Comparison of ENCODE assay signal across 8 cellular contexts in genomic region chr5:33440482-33441240, GRCh38. TPM values are rescaled to one million over a fixed set of nuclear protein-coding genes. Genes with fewer than 3 reads are reported as not detected.
A peak's percentile ranks its signal among the peaks of the same experiment; 100 is the strongest.
DNase-seq lines count a peak whose midpoint lies in the region; ATAC-seq and TF ChIP-seq lines count a peak whose summit lies in the region.

TARS1 (plus strand) TSS chr5:33440965; CDS start chr5:33441087, 122 bp downstream.

- no peaks in the 10 kb centered on the region for H3F3A ChIP-seq in Loucy (ENCODE audit: low read depth)

- H3K36me3 ChIP-seq in H7 (replicated peaks; ENCODE audit: control insufficient read depth, insufficient read depth, low read length), result peaks cover 6% of the 10 kb centered on the region
- peaks cover 6% of the 10 kb centered on the region; the same call in 1 of the 2 replicates for H3K36me3 ChIP-seq in Loucy (ENCODE audit: insufficient read depth, low read length)
- H3K36me3 ChIP-seq in RWPE2 (ENCODE audit: low read depth), result peaks cover 40% of the 10 kb centered on the region

- TF ChIP-seq CTCF in Loucy (conservative IDR thresholded peaks at IDR 0.05; ENCODE audit: low read length), result no peak
- no peak for TF ChIP-seq CTCF in RWPE2 (IDR thresholded peaks at IDR 0.05; ENCODE audit: poor library complexity, severe bottlenecking)
- TF ChIP-seq CTCF in fibroblast of pulmonary artery (IDR thresholded peaks at IDR 0.05; ENCODE audit: low read length, missing control alignments), result no peak
- no peak for TF ChIP-seq CTCF in natural killer cell (IDR thresholded peaks at IDR 0.05)

- H4K20me1 ChIP-seq in Loucy (ENCODE audit: insufficient read depth, low read length, poor library complexity, severe bottlenecking), result peaks cover 42% of the 10 kb centered on the region

- H2AFZ ChIP-seq in Loucy (ENCODE audit: low read length), result peak within 1 kb of the TSS; percentile 84

- peak within 1 kb of the TSS; percentile 88 for H3K27ac ChIP-seq in RWPE2 (ENCODE audit: poor library complexity, severe bottlenecking)

- H3K9ac ChIP-seq in Loucy (ENCODE audit: low read depth, low read length, poor library complexity, severe bottlenecking), result peak within 1 kb of the TSS; percentile 90

- peak within 1 kb of the TSS; percentile 99 for H3K4me2 ChIP-seq in Loucy (ENCODE audit: low read depth, low read length, poor library complexity, severe bottlenecking)

- H3K9me2 ChIP-seq in Loucy (replicated peaks; ENCODE audit: low read depth, low read length), result no peaks in the 10 kb centered on the region

- no peaks in the 10 kb centered on the region for H3K9me3 ChIP-seq in Loucy (ENCODE audit: insufficient read depth, low read depth, low read length)
- H3K9me3 ChIP-seq in RWPE2 (ENCODE audit: severe bottlenecking), result no peaks in the 10 kb centered on the region

- H3K9me3 Mint-ChIP-seq in activated T-helper 2 cell treated with anti-CD3 and anti-CD28 coated beads, Interferon-gamma antibody, Interleukin-2, Interleukin-4, amounts not matched to agents 10 μg/mL and 5 μg/mL and 100 μg/mL, durations not matched to agents 14 hours and 24 hours and 36 hours, result no peaks in the 10 kb centered on the region
- H3K9me3 Mint-ChIP-seq in natural killer cell, result no peaks in the 10 kb centered on the region

- H3K79me2 ChIP-seq in Loucy (ENCODE audit: insufficient read depth, low read length), result peaks cover 61% of the 10 kb centered on the region

- H3K4me1 ChIP-seq in Loucy (ENCODE audit: insufficient read depth, low read length, poor library complexity, severe bottlenecking) (peaks cover 43% of the 10 kb centered on the region), RWPE2 (ENCODE audit: insufficient read depth, poor library complexity, severe bottlenecking) (peaks cover 21% of the 10 kb centered on the region)

- intact Hi-C loops in activated T-helper 2 cell treated with anti-CD3 and anti-CD28 coated beads, Interferon-gamma antibody, Interleukin-2, Interleukin-4, amounts not matched to agents 10 μg/mL and 5 μg/mL and 100 μg/mL, durations not matched to agents 14 hours and 24 hours and 36 hours (cut with micrococcal nuclease), result loop anchor here (1.0 to 10.0 kb wide), 4 partner anchors 524 to 1474 kb away; partner anchors contain the start of genes AMACR, BRIX1, RAD1 and SUB1
- intact Hi-C loops in natural killer cell (cut with micrococcal nuclease), result loop anchor here (5.0 kb wide), 2 partner anchors 853 to 1477 kb away; partner anchors contain the start of genes BRIX1, RAD1 and SUB1

- H3K4me3 Mint-ChIP-seq in activated T-helper 2 cell treated with anti-CD3 and anti-CD28 coated beads, Interferon-gamma antibody, Interleukin-2, Interleukin-4, amounts not matched to agents 10 μg/mL and 5 μg/mL and 100 μg/mL, durations not matched to agents 14 hours and 24 hours and 36 hours (ENCODE audit: low read depth), result no peak within 1 kb of the TSS
- H3K4me3 Mint-ChIP-seq in natural killer cell, result no peak within 1 kb of the TSS

- H3K36me3 Mint-ChIP-seq in activated T-helper 2 cell treated with anti-CD3 and anti-CD28 coated beads, Interferon-gamma antibody, Interleukin-2, Interleukin-4, amounts not matched to agents 10 μg/mL and 5 μg/mL and 100 μg/mL, durations not matched to agents 14 hours and 24 hours and 36 hours (ENCODE audit: low read depth), result peaks cover 23% of the 10 kb centered on the region
- no peaks in the 10 kb centered on the region for H3K36me3 Mint-ChIP-seq in natural killer cell

- no peaks in the 10 kb centered on the region for H3K27me3 Mint-ChIP-seq in activated T-helper 2 cell treated with anti-CD3 and anti-CD28 coated beads, Interferon-gamma antibody, Interleukin-2, Interleukin-4, amounts not matched to agents 10 μg/mL and 5 μg/mL and 100 μg/mL, durations not matched to agents 14 hours and 24 hours and 36 hours (ENCODE audit: low read depth)
- no peaks in the 10 kb centered on the region for H3K27me3 Mint-ChIP-seq in natural killer cell (ENCODE audit: low read depth in 2 of 2)

- no peak within 1 kb of the TSS for H3K27ac Mint-ChIP-seq in activated T-helper 2 cell treated with anti-CD3 and anti-CD28 coated beads, Interferon-gamma antibody, Interleukin-2, Interleukin-4, amounts not matched to agents 10 μg/mL and 5 μg/mL and 100 μg/mL, durations not matched to agents 14 hours and 24 hours and 36 hours
- no peak within 1 kb of the TSS for H3K27ac Mint-ChIP-seq in natural killer cell

- DNase-seq in ELR (ENCODE audit: low read depth) (peak; percentile 100), H7 (peak; percentile 94), RWPE2 (ENCODE audit: low spot score) (peak; percentile 99), fibroblast of pulmonary artery (ENCODE audit: low read depth) (peak; percentile 100), natural killer cell (peak; percentile 94)
- peak; percentile 94 for DNase-seq in activated T-helper 2 cell treated with anti-CD3 and anti-CD28 coated beads, Interferon-gamma antibody, Interleukin-2, Interleukin-4, amounts not matched to agents 10 μg/mL and 5 μg/mL and 100 μg/mL, durations not matched to agents 14 hours and 24 hours and 36 hours (ENCODE audit: low spot score)
- peak; percentile 95 for DNase-seq in stimulated activated naive CD4-positive, alpha-beta T cell treated with Interleukin-2 at 50 U/mL for 16 hours (lab: John Stamatoyannopoulos, UW)

- no peaks in the 10 kb centered on the region for H3K27me3 ChIP-seq in H7 (ENCODE audit: control insufficient read depth, insufficient read depth, low read length)
- H3K27me3 ChIP-seq in Loucy (ENCODE audit: insufficient read depth, low read length, poor library complexity, severe bottlenecking), result no peaks in the 10 kb centered on the region
- no peaks in the 10 kb centered on the region for H3K27me3 ChIP-seq in RWPE2 (ENCODE audit: insufficient read depth, poor library complexity, severe bottlenecking)

- peaks cover 30% of the 10 kb centered on the region for H3K4me1 Mint-ChIP-seq in activated T-helper 2 cell treated with anti-CD3 and anti-CD28 coated beads, Interferon-gamma antibody, Interleukin-2, Interleukin-4, amounts not matched to agents 10 μg/mL and 5 μg/mL and 100 μg/mL, durations not matched to agents 14 hours and 24 hours and 36 hours (ENCODE audit: low read depth)
- peaks cover 23 to 31% of the 10 kb centered on the region in 2 donors for H3K4me1 Mint-ChIP-seq in natural killer cell

- H3K4me3 ChIP-seq in H7 (ENCODE audit: insufficient read depth, low read depth, low read length), result peak within 1 kb of the TSS; percentile 97
- peak within 1 kb of the TSS; percentile 83 for H3K4me3 ChIP-seq in Loucy (ENCODE audit: low read length, poor library complexity, severe bottlenecking)
- peak within 1 kb of the TSS; percentile 71 for H3K4me3 ChIP-seq in RWPE2 (ENCODE audit: severe bottlenecking)
- peak within 1 kb of the TSS; percentile 78 for H3K4me3 ChIP-seq in fibroblast of pulmonary artery (replicated peaks; ENCODE audit: low read depth, low read length)

- ATAC-seq in RWPE2 (ENCODE audit: low read depth) (peak; percentile 93), natural killer cell (peak; percentile 92 to 98 (median 92))

RNA-seq across cellular contexts. Expression of gene TARS1, which starts in this region (rescaled TPM):
- 250 and 314 TPM in 2 replicates for total RNA-seq in H7 (2014; rRNA removed; shearing (Covaris generic))
- total RNA-seq in activated T-helper 2 cell treated with anti-CD3 and anti-CD28 coated beads, Interferon-gamma antibody, Interleukin-2, Interleukin-4, amounts not matched to agents 10 μg/mL and 5 μg/mL and 100 μg/mL, durations not matched to agents 14 hours and 24 hours and 36 hours, result 186 and 187 TPM in 2 replicates
- total RNA-seq in natural killer cell, result 10 to 100 TPM; 59.9 to 74.8 (median 64.6) TPM

Comparison
In these comparisons a context has a peak if more than half of its experiments do, and no peak if none do; other contexts are left out.
1. Peak in every context shown above with its lines: DNase-seq, ATAC-seq, H3K4me3 ChIP-seq and H3K27ac ChIP-seq.